ENCODE assay signal across 15 cellular contexts in genomic region chr11:92536895-92537294, GRCh38.
A peak's percentile ranks its signal among the peaks of the same experiment; 100 is the strongest.
DNase-seq lines count a peak whose midpoint lies in the region; ATAC-seq and TF ChIP-seq lines count a peak whose summit lies in the region.
"Had no signal": no experiment of that assay in that cellular context is flagged by ENCODE, and none has a peak within 500 bp of the region (broad histone marks: within the 10 kb centered on the region; RNA-seq: fewer than 3 reads in every experiment).

No MANE protein-coding gene starts in this region.

- TF ChIP-seq CTCF in HEK293 (tag by site-specific recombination; IDR thresholded peaks at IDR 0.05), result no peak

- no peaks in the 10 kb centered on the region for H3K36me3 ChIP-seq in HEK293 (ENCODE audit: control insufficient read depth in 2 of 2, insufficient read depth in 1 of 2, low read length in 2 of 2)
- H3K36me3 ChIP-seq: BLaER1, HAP-1 had no signal

- CTCF ChIA-PET in HEK293 (lab: Yijun Ruan, JAX), result interaction anchor here (1.9 kb wide), 1 partner anchor 9 kb away, joined by 5 read pairs; no protein-coding TSS in a partner anchor

- H3K9me3 ChIP-seq in HEK293 (ENCODE audit: control insufficient read depth, insufficient read depth, low read depth, low read length), result no peaks in the 10 kb centered on the region
- H3K9me3 ChIP-seq: BLaER1, Caco-2, HAP-1 had no signal

- POLR2A ChIA-PET in HEK293 (lab: Yijun Ruan, JAX), result no interaction called here

- no peaks in the 10 kb centered on the region for H3K4me1 ChIP-seq in HEK293 (ENCODE audit: control insufficient read depth, insufficient read depth, low read length)
- H3K4me1 ChIP-seq: Caco-2 had no signal

- peak; percentile 39 for DNase-seq in NCI-H1417 treated with DMSO at 0.1 percent for 48 hours (lab: John Stamatoyannopoulos, UW)
- DNase-seq in NCI-H69 (lab: John Stamatoyannopoulos, UW), result peak; percentile 89
- DNase-seq in NCI-H146 treated with DMSO at 0.1 percent for 48 hours (lab: John Stamatoyannopoulos, UW; ENCODE audit: unreplicated experiment), result no peak
- DNase-seq: Caco-2; CD4-positive, CD25-positive, alpha-beta regulatory T cell; CD8-positive, alpha-beta T cell; DMS153; DND-41; GOT3 had no signal

- no peak for ATAC-seq in HG02610 (IDR thresholded peaks at IDR 0.05; ENCODE audit: unreplicated experiment)
- no peak for ATAC-seq in GM18858 (IDR thresholded peaks at IDR 0.05; ENCODE audit: unreplicated experiment)
- ATAC-seq: CD8-positive, alpha-beta T cell had no signal

- H3K27ac ChIP-seq in HEK293 (ENCODE audit: extremely low read depth, low read depth, low read length), result no peak overlapping the region
- H3K27ac ChIP-seq: BLaER1, C4-2B had no signal

- no peak overlapping the region for H3K4me3 ChIP-seq in HEK293 (ENCODE audit: low read depth, low read length)
- H3K4me3 ChIP-seq: BLaER1, HAP-1 had no signal

TF ChIP-seq in HEK293, 187 proteins besides CTCF, POLR2A, EP300 and RAD21:
- TF ChIP-seq ZIC2 (tag by site-specific recombination; IDR thresholded peaks at IDR 0.05) (0 out of 2 replicates have a peak, but pooled peaks have one; percentile 10), ZNF768 (tag by site-specific recombination; IDR thresholded peaks at IDR 0.05) (no peak), ZNF660 (tag by site-specific recombination; IDR thresholded peaks at IDR 0.05) (no peak), ZNF121 (tag by site-specific recombination; IDR thresholded peaks at IDR 0.05) (no peak), ZBTB17 (tag by site-specific recombination; IDR thresholded peaks at IDR 0.05) (peak; percentile 34; the same call in 1 of the 2 replicates), ZNF23 (tag by site-specific recombination; IDR thresholded peaks at IDR 0.05; ENCODE audit: borderline replicate concordance) (no peak), ZNF518A (tag by site-specific recombination; conservative IDR thresholded peaks at IDR 0.05; ENCODE audit: low read depth) (no peak), ZNF366 (tag by site-specific recombination; conservative IDR thresholded peaks at IDR 0.05) (no peak)
- TF ChIP-seq, protein P1, sequence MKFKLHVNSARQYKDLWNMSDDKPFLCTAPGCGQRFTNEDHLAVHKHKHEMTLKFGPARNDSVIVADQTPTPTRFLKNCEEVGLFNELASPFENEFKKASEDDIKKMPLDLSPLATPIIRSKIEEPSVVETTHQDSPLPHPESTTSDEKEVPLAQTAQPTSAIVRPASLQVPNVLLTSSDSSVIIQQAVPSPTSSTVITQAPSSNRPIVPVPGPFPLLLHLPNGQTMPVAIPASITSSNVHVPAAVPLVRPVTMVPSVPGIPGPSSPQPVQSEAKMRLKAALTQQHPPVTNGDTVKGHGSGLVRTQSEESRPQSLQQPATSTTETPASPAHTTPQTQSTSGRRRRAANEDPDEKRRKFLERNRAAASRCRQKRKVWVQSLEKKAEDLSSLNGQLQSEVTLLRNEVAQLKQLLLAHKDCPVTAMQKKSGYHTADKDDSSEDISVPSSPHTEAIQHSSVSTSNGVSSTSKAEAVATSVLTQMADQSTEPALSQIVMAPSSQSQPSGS (tag by site-specific recombination; IDR thresholded peaks at IDR 0.05; ENCODE audit: low read depth), result no peak
- TF ChIP-seq, protein P2, sequence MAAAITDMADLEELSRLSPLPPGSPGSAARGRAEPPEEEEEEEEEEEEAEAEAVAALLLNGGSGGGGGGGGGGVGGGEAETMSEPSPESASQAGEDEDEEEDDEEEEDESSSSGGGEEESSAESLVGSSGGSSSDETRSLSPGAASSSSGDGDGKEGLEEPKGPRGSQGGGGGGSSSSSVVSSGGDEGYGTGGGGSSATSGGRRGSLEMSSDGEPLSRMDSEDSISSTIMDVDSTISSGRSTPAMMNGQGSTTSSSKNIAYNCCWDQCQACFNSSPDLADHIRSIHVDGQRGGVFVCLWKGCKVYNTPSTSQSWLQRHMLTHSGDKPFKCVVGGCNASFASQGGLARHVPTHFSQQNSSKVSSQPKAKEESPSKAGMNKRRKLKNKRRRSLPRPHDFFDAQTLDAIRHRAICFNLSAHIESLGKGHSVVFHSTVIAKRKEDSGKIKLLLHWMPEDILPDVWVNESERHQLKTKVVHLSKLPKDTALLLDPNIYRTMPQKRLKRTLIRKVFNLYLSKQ (tag by site-specific recombination; IDR thresholded peaks at IDR 0.05; ENCODE audit: borderline replicate concordance), result no peak
